Comparison of ENCODE assay signal across 15 cellular contexts in the genomic region with DNA sequence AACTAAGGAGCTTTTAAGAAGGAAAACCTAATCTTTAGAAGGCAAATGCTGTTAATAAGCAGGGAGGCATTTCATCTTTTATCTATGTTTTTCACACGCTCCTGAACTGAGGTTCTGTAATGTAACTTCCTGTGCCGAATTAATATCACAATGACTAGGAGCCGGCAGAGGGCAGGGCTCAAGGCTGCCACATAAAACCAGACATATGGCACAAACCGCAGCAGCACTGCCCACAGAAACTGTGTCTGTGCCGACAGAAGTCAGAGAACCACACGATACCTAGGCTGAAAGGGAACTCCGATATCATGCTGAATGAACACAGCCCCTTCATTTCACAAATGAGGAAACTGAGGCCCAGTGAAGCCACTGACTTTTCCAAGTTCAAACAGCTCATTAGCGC.
"Had no signal": no experiment of that assay in that cellular context is flagged by ENCODE, and none has a peak within 500 bp of the region (broad histone marks: within the 10 kb centered on the region; RNA-seq: fewer than 3 reads in every experiment).

No MANE protein-coding gene starts in this region.

- H3K27ac Mint-ChIP-seq: activated CD8-positive, alpha-beta memory T cell treated with anti-CD3 and anti-CD28 coated beads, Interleukin-2, amount 10 ng/mL, durations not matched to agents 7 days and 5 days; activated naive CD8-positive, alpha-beta T cell treated with anti-CD3 and anti-CD28 coated beads for 36 hours; activated T-cell treated with anti-CD3 and anti-CD28 coated beads, Interleukin-2, amount 50 U/mL, for 24 hours had no signal

- H3K4me3 ChIP-seq: breast epithelium, heart right ventricle, right atrium auricular region, upper lobe of left lung had no signal

- DNase-seq: activated CD4-positive, alpha-beta T cell treated with anti-CD3 and anti-CD28 coated beads, Interleukin-2, amount 50 U/mL, for 48 hours; activated CD4-positive, CD25-positive, alpha-beta regulatory T cell treated with anti-CD3 and anti-CD28 coated beads, Interleukin-2, amount 50 U/mL, for 72 hours; activated CD8-positive, alpha-beta memory T cell treated with anti-CD3 and anti-CD28 coated beads, Interleukin-2, amount 10 ng/mL, durations not matched to agents 7 days and 5 days; activated gamma-delta T cell treated with Interleukin-2 at 50 U/mL for 16 hours; activated naive CD8-positive, alpha-beta T cell treated with anti-CD3 and anti-CD28 coated beads for 36 hours; activated T-cell treated with anti-CD3 and anti-CD28 coated beads, Interleukin-2, amount 50 U/mL, for 24 hours; foreskin keratinocyte; heart right ventricle; left ventricle myocardium superior; SK-N-SH; small intestine; stimulated activated naive CD4-positive, alpha-beta T cell; upper lobe of left lung had no signal

- H3K36me3 ChIP-seq: breast epithelium, heart right ventricle, right atrium auricular region, upper lobe of left lung had no signal

- H3K27me3 ChIP-seq: breast epithelium, foreskin keratinocyte, heart right ventricle, right atrium auricular region, upper lobe of left lung had no signal

- H3K4me2 ChIP-seq: SK-N-SH had no signal

- H3K9me3 Mint-ChIP-seq: activated naive CD8-positive, alpha-beta T cell treated with anti-CD3 and anti-CD28 coated beads for 36 hours; activated T-cell treated with anti-CD3 and anti-CD28 coated beads, Interleukin-2, amount 50 U/mL, for 24 hours had no signal

- H3K4me1 ChIP-seq: breast epithelium, upper lobe of left lung had no signal

- H3K9ac ChIP-seq: SK-N-SH had no signal

- H3K27ac ChIP-seq: breast epithelium, foreskin keratinocyte, heart right ventricle, right atrium auricular region, upper lobe of left lung had no signal

- H3K4me1 Mint-ChIP-seq: activated naive CD8-positive, alpha-beta T cell treated with anti-CD3 and anti-CD28 coated beads for 36 hours had no signal

- H3K4me3 Mint-ChIP-seq: activated CD8-positive, alpha-beta memory T cell treated with anti-CD3 and anti-CD28 coated beads, Interleukin-2, amount 10 ng/mL, durations not matched to agents 7 days and 5 days; activated naive CD8-positive, alpha-beta T cell treated with anti-CD3 and anti-CD28 coated beads for 36 hours; activated T-cell treated with anti-CD3 and anti-CD28 coated beads, Interleukin-2, amount 50 U/mL, for 24 hours had no signal

- H3K27me3 Mint-ChIP-seq: activated CD8-positive, alpha-beta memory T cell treated with anti-CD3 and anti-CD28 coated beads, Interleukin-2, amount 10 ng/mL, durations not matched to agents 7 days and 5 days; activated naive CD8-positive, alpha-beta T cell treated with anti-CD3 and anti-CD28 coated beads for 36 hours; activated T-cell treated with anti-CD3 and anti-CD28 coated beads, Interleukin-2, amount 50 U/mL, for 24 hours had no signal

- ATAC-seq: activated CD8-positive, alpha-beta memory T cell treated with anti-CD3 and anti-CD28 coated beads, Interleukin-2, amount 10 ng/mL, durations not matched to agents 7 days and 5 days; heart right ventricle; left ventricle myocardium superior had no signal
